Comparison of ENCODE assay signal across 9 cellular contexts in genomic region chr15:75928680-75929608, GRCh38. TPM values are rescaled to one million over a fixed set of nuclear protein-coding genes. Genes with fewer than 3 reads are reported as not detected.
A peak's percentile ranks its signal among the peaks of the same experiment; 100 is the strongest.
DNase-seq lines count a peak whose midpoint lies in the region; ATAC-seq and TF ChIP-seq lines count a peak whose summit lies in the region.
"Had no signal": no experiment of that assay in that cellular context is flagged by ENCODE, and none has a peak within 500 bp of the region (broad histone marks: within the 10 kb centered on the region; RNA-seq: fewer than 3 reads in every experiment).

No MANE protein-coding gene starts in this region.

- TF ChIP-seq CTCF in AG04450 (IDR thresholded peaks at IDR 0.05; ENCODE audit: low read depth, low read length) (peak; percentile 43), GM12874 (IDR thresholded peaks at IDR 0.05; ENCODE audit: insufficient read depth, low read depth, low read length) (peak; percentile 74), PC-3 (conservative IDR thresholded peaks at IDR 0.05; ENCODE audit: low read depth, low read length) (peak; percentile 39), foreskin keratinocyte (conservative IDR thresholded peaks at IDR 0.05) (peak; percentile 58)

- H3K9ac ChIP-seq in PC-3 (ENCODE audit: low read length) = no peak overlapping the region

- no peaks in the 10 kb centered on the region for H3K9me3 ChIP-seq in AG04450 (ENCODE audit: control insufficient read depth, insufficient read depth, low read length)
- H3K9me3 ChIP-seq in PC-3 (ENCODE audit: low read length) = no peaks in the 10 kb centered on the region
- H3K9me3 ChIP-seq: SJSA1 had no signal

- DNase-seq in AG04450 (ENCODE audit: low read depth, low spot score) = no peak
- DNase-seq in PC-3 = peak; percentile 32
- DNase-seq in foreskin keratinocyte = no peak
- DNase-seq in stimulated activated naive CD4-positive, alpha-beta T cell treated with Interleukin-2 at 50 U/mL for 16 hours (lab: John Stamatoyannopoulos, UW) = no peak
- DNase-seq in superior temporal gyrus (ENCODE audit: extremely low spot score) = no peak

- H3K9me2 ChIP-seq in PC-3 (replicated peaks; ENCODE audit: low read length) = no peaks in the 10 kb centered on the region

- peaks cover 31% of the 10 kb centered on the region for H3K36me3 ChIP-seq in PC-3 (ENCODE audit: low read depth, low read length)

- H3K4me1 ChIP-seq in PC-3 (ENCODE audit: insufficient read depth, low read length) (peaks cover 12% of the 10 kb centered on the region), foreskin keratinocyte (no peaks in the 10 kb centered on the region)
- H3K4me1 ChIP-seq: SJSA1 had no signal

- H4K20me1 ChIP-seq in PC-3 (ENCODE audit: low read length) = no peaks in the 10 kb centered on the region

- POLR2A ChIA-PET in AG04450 (lab: Yijun Ruan, JAX) = no interaction called here
- POLR2A ChIA-PET in PC-3 (lab: Charles Lee; ENCODE audit: unreplicated experiment) = no interaction called here

- H3K27ac ChIP-seq in AG04450 (ENCODE audit: low read depth, low read length) (no peak overlapping the region), PC-3 (ENCODE audit: low read length) (no peak overlapping the region), foreskin keratinocyte (no peak overlapping the region)
- H3K27ac ChIP-seq: SJSA1 had no signal

- no peak overlapping the region for H3K4me2 ChIP-seq in PC-3 (ENCODE audit: low read length)

- H3K79me2 ChIP-seq in PC-3 (ENCODE audit: low read length) = peaks cover 17% of the 10 kb centered on the region

- no peak overlapping the region for H2AFZ ChIP-seq in PC-3 (ENCODE audit: low read length)

- H3K27me3 ChIP-seq in AG04450 (ENCODE audit: control insufficient read depth, insufficient read depth, low read length) (no peaks in the 10 kb centered on the region), PC-3 (ENCODE audit: low read length) (no peaks in the 10 kb centered on the region), foreskin keratinocyte (no peaks in the 10 kb centered on the region)
- H3K27me3 ChIP-seq: SJSA1 had no signal

- BruUV-seq in PC-3 (replicated peaks; lab: Mats Ljungman, UMichigan) = no TSS peak

- ATAC-seq in PC-3 (no peak), foreskin keratinocyte (no peak), GM19324 (IDR thresholded peaks at IDR 0.05; ENCODE audit: low FRiP score, unreplicated experiment) (no peak), HG03108 (IDR thresholded peaks at IDR 0.05; ENCODE audit: unreplicated experiment) (no peak)

- intact Hi-C loops in PC-3 (cut with micrococcal nuclease) = loop anchor here (10.0 kb wide), 3 partner anchors 126 to 206 kb away; partner anchors contain the start of gene TMEM266

- no peak overlapping the region for H3K4me3 ChIP-seq in AG04450 (ENCODE audit: low read depth, low read length)
- H3K4me3 ChIP-seq in PC-3 (ENCODE audit: low read length) = no peak overlapping the region
- H3K4me3 ChIP-seq: SJSA1 had no signal

- H3F3A ChIP-seq in PC-3 (ENCODE audit: low read length, unreplicated experiment) = no peaks in the 10 kb centered on the region

- CTCF ChIA-PET in AG04450 (lab: Charles Lee) (interaction anchor here (0.6 to 3.2 kb wide), 6 partner anchors 52 to 1059 kb away, joined by 3 to 24 read pairs (median 3); no protein-coding TSS in a partner anchor), PC-3 (lab: Charles Lee) (interaction anchor here (1.1 kb wide), 1 partner anchor 211 kb away, joined by 3 read pairs; no protein-coding TSS in a partner anchor)

RNA-seq across cellular contexts. Expression of gene FBXO22, which starts 25.3 kb away (rescaled TPM):
- polyA plus RNA-seq in AG04450 (2011; rRNA removed) (59.8 and 68.7 TPM in 2 replicates), foreskin keratinocyte (39.4 and 50.0 TPM in 2 replicates)
- polyA minus RNA-seq in AG04450 (2011; rRNA and poly(A)+ RNA removed) = 41.1 and 44.0 TPM in 2 replicates
- total RNA-seq in PC-3 (2014; rRNA removed) (41.1 and 51.4 TPM in 2 replicates), foreskin keratinocyte (48.4 and 52.7 TPM in 2 replicates)
